In genomic region chr3:27544372-27544865, GRCh38 we compare ENCODE assay signal across 12 cellular contexts.
DNase-seq lines count a peak whose midpoint lies in the region; ATAC-seq and TF ChIP-seq lines count a peak whose summit lies in the region.
"Had no signal": no experiment of that assay in that cellular context is flagged by ENCODE, and none has a peak within 500 bp of the region (broad histone marks: within the 10 kb centered on the region; RNA-seq: fewer than 3 reads in every experiment).

No MANE protein-coding gene starts in this region.

- TF ChIP-seq CTCF in brain microvascular endothelial cell (IDR thresholded peaks at IDR 0.05; ENCODE audit: low read depth, low read length, missing control alignments), result no peak

- intact Hi-C loops in left ventricle myocardium superior (cut with micrococcal nuclease), result no loop called here

- ATAC-seq in left ventricle myocardium superior (peak; percentile 74), GM18502 (IDR thresholded peaks at IDR 0.05; ENCODE audit: poor library complexity, unreplicated experiment) (no peak), HG02678 (IDR thresholded peaks at IDR 0.05; ENCODE audit: unreplicated experiment) (no peak)
- ATAC-seq: GM12878 had no signal

- H3K4me3 ChIP-seq in brain microvascular endothelial cell (ENCODE audit: low read depth, low read length), result no peak overlapping the region
- H3K4me3 ChIP-seq: GM12878 had no signal

- no peak for TF ChIP-seq POLR2A in erythroblast (IDR thresholded peaks at IDR 0.05; ENCODE audit: low read length)

- peak overlapping the region; percentile 74 for H3K27ac ChIP-seq in brain microvascular endothelial cell

- H3K36me3 ChIP-seq in brain microvascular endothelial cell (replicated peaks), result no peaks in the 10 kb centered on the region

- in situ Hi-C loops in brain microvascular endothelial cell (cut with HindIII; ENCODE audit: low pct_ligation_motif_present, low sequenced_read_pairs), result no loop called here

- DNase-seq in A172 (ENCODE audit: low spot score), result peak; percentile 35
- DNase-seq in HT1080 (ENCODE audit: low read depth), result peak; percentile 81
- DNase-seq in brain microvascular endothelial cell, result no peak
- no peak for DNase-seq in left ventricle myocardium superior
- no peak for DNase-seq in NCI-H1105 treated with DMSO at 0.1 percent for 48 hours (lab: John Stamatoyannopoulos, UW)
- no peak for DNase-seq in erythroblast (lab: John Stamatoyannopoulos, UW)
- DNase-seq: amygdala, C1 segment of cervical spinal cord, NCI-H1092 treated with DMSO at 0.1 percent for 48 hours had no signal

- no peaks in the 10 kb centered on the region for H3K27me3 ChIP-seq in brain microvascular endothelial cell (replicated peaks)

Comparison
In these comparisons a context has a peak if more than half of its experiments do, and no peak if none do; other contexts are left out.
1. DNase-seq: peak in A172 (single experiment) and HT1080 (single experiment); none in brain microvascular endothelial cell (single experiment), left ventricle myocardium superior (single experiment), NCI-H1105 treated with DMSO at 0.1 percent for 48 hours (single experiment) and erythroblast (0 of 2).